In the genomic region with DNA sequence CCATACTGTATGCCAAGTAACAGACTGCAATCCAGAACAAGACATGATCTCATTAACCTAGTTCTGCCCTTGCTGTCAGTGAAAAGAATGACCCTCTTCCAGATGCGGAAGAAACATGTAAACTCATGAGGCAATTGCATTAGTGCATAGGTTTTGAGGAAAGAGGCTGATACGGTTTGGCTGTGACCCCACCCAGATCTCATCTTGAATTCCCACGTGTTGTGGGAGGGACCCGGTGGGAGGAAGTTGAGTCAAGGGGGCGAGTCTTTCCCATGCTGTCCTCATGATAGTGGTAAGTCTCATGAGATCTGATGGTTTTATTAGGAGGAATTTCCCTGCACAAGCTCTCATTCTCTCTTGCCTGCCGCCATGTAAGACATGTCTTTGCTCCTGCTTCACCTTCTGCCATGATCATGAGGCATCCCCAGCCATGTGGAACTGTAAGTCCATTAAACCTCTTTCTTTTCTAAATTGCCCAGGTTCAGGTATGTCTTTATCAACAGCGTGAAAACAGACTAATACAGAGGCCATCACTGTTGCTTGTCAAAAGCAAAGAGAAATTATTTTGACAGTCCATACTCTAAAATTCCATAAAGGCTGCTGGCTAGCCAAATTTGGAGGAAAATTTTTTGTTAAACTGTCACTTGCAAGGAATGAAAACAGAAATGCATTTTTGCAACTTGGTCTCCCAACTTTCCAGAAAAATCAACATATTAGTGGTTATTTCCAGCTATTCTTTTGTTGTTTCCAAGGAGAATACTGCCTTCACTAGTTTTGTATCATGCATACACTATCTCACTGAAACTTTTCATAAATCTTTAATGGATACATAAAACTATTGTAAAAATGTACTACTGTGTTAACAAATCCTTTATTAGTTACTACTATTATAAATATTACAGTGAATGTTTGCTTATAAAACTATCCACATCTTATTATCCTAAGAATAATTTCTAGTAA, we compare ENCODE assay signal across 1 cellular context.
A peak's percentile ranks its signal among the peaks of the same experiment; 100 is the strongest.
TF ChIP-seq lines count a peak whose summit lies in the region.

No MANE protein-coding gene starts in this region.

TF ChIP-seq in K562, 482 proteins besides CTCF, POLR2A, EP300 and RAD21 (continued from another document and continues in another):
- TF ChIP-seq, protein P1, sequence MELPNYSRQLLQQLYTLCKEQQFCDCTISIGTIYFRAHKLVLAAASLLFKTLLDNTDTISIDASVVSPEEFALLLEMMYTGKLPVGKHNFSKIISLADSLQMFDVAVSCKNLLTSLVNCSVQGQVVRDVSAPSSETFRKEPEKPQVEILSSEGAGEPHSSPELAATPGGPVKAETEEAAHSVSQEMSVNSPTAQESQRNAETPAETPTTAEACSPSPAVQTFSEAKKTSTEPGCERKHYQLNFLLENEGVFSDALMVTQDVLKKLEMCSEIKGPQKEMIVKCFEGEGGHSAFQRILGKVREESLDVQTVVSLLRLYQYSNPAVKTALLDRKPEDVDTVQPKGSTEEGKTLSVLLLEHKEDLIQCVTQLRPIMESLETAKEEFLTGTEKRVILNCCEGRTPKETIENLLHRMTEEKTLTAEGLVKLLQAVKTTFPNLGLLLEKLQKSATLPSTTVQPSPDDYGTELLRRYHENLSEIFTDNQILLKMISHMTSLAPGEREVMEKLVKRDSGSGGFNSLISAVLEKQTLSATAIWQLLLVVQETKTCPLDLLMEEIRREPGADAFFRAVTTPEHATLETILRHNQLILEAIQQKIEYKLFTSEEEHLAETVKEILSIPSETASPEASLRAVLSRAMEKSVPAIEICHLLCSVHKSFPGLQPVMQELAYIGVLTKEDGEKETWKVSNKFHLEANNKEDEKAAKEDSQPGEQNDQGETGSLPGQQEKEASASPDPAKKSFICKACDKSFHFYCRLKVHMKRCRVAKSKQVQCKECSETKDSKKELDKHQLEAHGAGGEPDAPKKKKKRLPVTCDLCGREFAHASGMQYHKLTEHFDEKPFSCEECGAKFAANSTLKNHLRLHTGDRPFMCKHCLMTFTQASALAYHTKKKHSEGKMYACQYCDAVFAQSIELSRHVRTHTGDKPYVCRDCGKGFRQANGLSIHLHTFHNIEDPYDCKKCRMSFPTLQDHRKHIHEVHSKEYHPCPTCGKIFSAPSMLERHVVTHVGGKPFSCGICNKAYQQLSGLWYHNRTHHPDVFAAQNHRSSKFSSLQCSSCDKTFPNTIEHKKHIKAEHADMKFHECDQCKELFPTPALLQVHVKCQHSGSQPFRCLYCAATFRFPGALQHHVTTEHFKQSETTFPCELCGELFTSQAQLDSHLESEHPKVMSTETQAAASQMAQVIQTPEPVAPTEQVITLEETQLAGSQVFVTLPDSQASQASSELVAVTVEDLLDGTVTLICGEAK (IDR thresholded peaks at IDR 0.05): peak; percentile 50; the same call in 1 of the 2 replicates
- TF ChIP-seq, protein P1 (CRISPR knock-in tag; IDR thresholded peaks at IDR 0.05): no peak
- TF ChIP-seq ZBTB12 (CRISPR knock-in tag; IDR thresholded peaks at IDR 0.05): no peak
- TF ChIP-seq CTBP1 (IDR thresholded peaks at IDR 0.05; ENCODE audit: borderline replicate concordance): peak; percentile 91
- peak; percentile 44 for TF ChIP-seq NEUROD1 (IDR thresholded peaks at IDR 0.05; ENCODE audit: borderline replicate concordance, low read depth, low read length, partially characterized antibody)
- no peak for TF ChIP-seq ZNF197 (CRISPR knock-in tag; IDR thresholded peaks at IDR 0.05; ENCODE audit: low read depth)
- no peak for TF ChIP-seq ZBTB8A (IDR thresholded peaks at IDR 0.05; ENCODE audit: partially characterized antibody)
- no peak for TF ChIP-seq E2F8 (IDR thresholded peaks at IDR 0.05; ENCODE audit: low read depth, partially characterized antibody)
- no peak for TF ChIP-seq ZNF217 (CRISPR knock-in tag; IDR thresholded peaks at IDR 0.05)
- no peak for TF ChIP-seq U2AF1 (optimal IDR thresholded peaks at IDR 0.05; ENCODE audit: low read depth, low read length)
- TF ChIP-seq COPS2 (conservative IDR thresholded peaks at IDR 0.05): no peak
- TF ChIP-seq DNMT1 (IDR thresholded peaks at IDR 0.05): no peak
- 0 out of 2 replicates have a peak, but pooled peaks have one; percentile 5 for TF ChIP-seq LCOR (CRISPR knock-in tag; IDR thresholded peaks at IDR 0.05)
- TF ChIP-seq HDAC1 (IDR thresholded peaks at IDR 0.05): peak in 1 of 2 experiments; percentile 90; a peak in 2 of 4 replicates
- TF ChIP-seq SOX6 (IDR thresholded peaks at IDR 0.05): peak; percentile 75
- peak; percentile 66 for TF ChIP-seq L3MBTL2 (IDR thresholded peaks at IDR 0.05)
- TF ChIP-seq SMARCB1 (IDR thresholded peaks at IDR 0.05; ENCODE audit: insufficient read length, low read depth): no peak
- TF ChIP-seq, protein P2, sequence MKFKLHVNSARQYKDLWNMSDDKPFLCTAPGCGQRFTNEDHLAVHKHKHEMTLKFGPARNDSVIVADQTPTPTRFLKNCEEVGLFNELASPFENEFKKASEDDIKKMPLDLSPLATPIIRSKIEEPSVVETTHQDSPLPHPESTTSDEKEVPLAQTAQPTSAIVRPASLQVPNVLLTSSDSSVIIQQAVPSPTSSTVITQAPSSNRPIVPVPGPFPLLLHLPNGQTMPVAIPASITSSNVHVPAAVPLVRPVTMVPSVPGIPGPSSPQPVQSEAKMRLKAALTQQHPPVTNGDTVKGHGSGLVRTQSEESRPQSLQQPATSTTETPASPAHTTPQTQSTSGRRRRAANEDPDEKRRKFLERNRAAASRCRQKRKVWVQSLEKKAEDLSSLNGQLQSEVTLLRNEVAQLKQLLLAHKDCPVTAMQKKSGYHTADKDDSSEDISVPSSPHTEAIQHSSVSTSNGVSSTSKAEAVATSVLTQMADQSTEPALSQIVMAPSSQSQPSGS (CRISPR knock-in tag; IDR thresholded peaks at IDR 0.05): no peak
- TF ChIP-seq JUN (IDR thresholded peaks at IDR 0.05; ENCODE audit: borderline replicate concordance, low read depth, low read length): peak; percentile 70; the same call in 1 of the 2 replicates
- peak; percentile 90; the same call in 1 of the 2 replicates for TF ChIP-seq JUN (CRISPR knock-in tag; IDR thresholded peaks at IDR 0.05; ENCODE audit: borderline replicate concordance)
- TF ChIP-seq ARNT (IDR thresholded peaks at IDR 0.05): peak in 1 of 2 experiments; percentile 76; a peak in 2 of 4 replicates
- TF ChIP-seq ZNF512 (tag; IDR thresholded peaks at IDR 0.05): no peak
- TF ChIP-seq ETS1 (conservative IDR thresholded peaks at IDR 0.05; ENCODE audit: control insufficient read depth, low read depth, low read length): no peak
- peak; percentile 9; the same call in 1 of the 2 replicates for TF ChIP-seq MTA2 (IDR thresholded peaks at IDR 0.05; ENCODE audit: low read depth)
- TF ChIP-seq PTBP1 (IDR thresholded peaks at IDR 0.05; ENCODE audit: low read depth, low read length): no peak
- peak; percentile 11 for TF ChIP-seq MXD1 (CRISPR knock-in tag; IDR thresholded peaks at IDR 0.05; ENCODE audit: borderline replicate concordance, poor library complexity, severe bottlenecking)
- no peak for TF ChIP-seq PURB (CRISPR knock-in tag; IDR thresholded peaks at IDR 0.05; ENCODE audit: low read depth)
- peak in 1 of 2 experiments; percentile 29; a peak in 1 of 4 replicates for TF ChIP-seq CSDE1 (IDR thresholded peaks at IDR 0.05)
- no peak for TF ChIP-seq SRF (CRISPR knock-in tag; IDR thresholded peaks at IDR 0.05)
- TF ChIP-seq MEF2A (IDR thresholded peaks at IDR 0.05; ENCODE audit: control insufficient read depth, low read depth, low read length): no peak
- no peak for TF ChIP-seq SMC3 (conservative IDR thresholded peaks at IDR 0.05; ENCODE audit: insufficient read depth, low read depth, low read length)
- TF ChIP-seq TEAD2 (tag; IDR thresholded peaks at IDR 0.05): no peak
- TF ChIP-seq TAF1 (IDR thresholded peaks at IDR 0.05; ENCODE audit: control insufficient read depth, extremely low read depth, insufficient read depth, low read length, severe bottlenecking): peak; percentile 81
- no peak for TF ChIP-seq ZNF280A (IDR thresholded peaks at IDR 0.05; ENCODE audit: low read depth, partially characterized antibody)
- TF ChIP-seq SMARCA4 (IDR thresholded peaks at IDR 0.05): peak; percentile 53; the same call in 1 of the 2 replicates
- TF ChIP-seq CXXC5 (CRISPR knock-in tag; IDR thresholded peaks at IDR 0.05): peak; percentile 44; the same call in 1 of the 2 replicates
- peak; percentile 93 for TF ChIP-seq POLR2H (tag; IDR thresholded peaks at IDR 0.05; ENCODE audit: low read depth)
